Comparison of ENCODE assay signal across 27 cellular contexts in the genomic region with DNA sequence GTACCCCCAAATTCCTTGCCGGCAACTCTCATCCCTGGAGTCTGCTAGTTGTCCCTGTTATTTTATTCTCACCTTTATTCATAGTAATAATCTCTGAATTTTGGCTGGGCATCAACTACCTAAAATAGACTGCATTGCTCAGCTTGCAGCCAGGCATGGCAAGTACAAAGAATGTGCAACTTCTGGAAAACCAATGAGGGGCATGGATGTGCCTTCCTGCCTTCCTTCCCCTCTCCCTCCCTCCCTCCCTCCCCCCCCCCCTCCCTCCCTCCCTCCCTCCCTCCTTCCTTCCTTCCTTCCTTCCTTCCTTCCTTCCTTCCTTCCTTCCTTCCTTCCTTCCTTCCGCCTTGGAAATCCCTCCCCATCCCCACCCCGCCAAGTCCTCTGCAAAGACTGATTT.
"Had no signal": no experiment of that assay in that cellular context is flagged by ENCODE, and none has a peak within 500 bp of the region (broad histone marks: within the 10 kb centered on the region; RNA-seq: fewer than 3 reads in every experiment).

No MANE protein-coding gene starts in this region.

- ATAC-seq: stimulated activated effector memory CD8-positive, alpha-beta T cell treated with anti-CD3 and anti-CD28 coated beads, Interleukin-12 subunit alpha, Interleukin-12 subunit beta, amount 100 ng/mL, for 72 hours; stimulated activated memory B cell treated with anti-CD40 and anti-IgM and Interleukin-4, amounts not matched to agents 10 μg/mL and 1 μg/mL and 100 μg/mL, for 72 hours; stimulated activated naive B cell treated with anti-CD40 and anti-IgM and Interleukin-4, amounts not matched to agents 10 μg/mL and 1 μg/mL and 100 μg/mL, for 72 hours; stimulated activated naive CD8-positive, alpha-beta T cell treated with anti-CD3 and anti-CD28 coated beads, Interleukin-15, amount 100 ng/mL, for 72 hours; stimulated activated naive CD8-positive, alpha-beta T cell treated with anti-CD3 and anti-CD28 coated beads, Interleukin-15, Interleukin-2, amounts not matched to agents 100 U/mL and 50 U/mL, for 24 hours; upper lobe of right lung had no signal

- H3K27ac ChIP-seq: stomach, suprapubic skin, testis, thoracic aorta, thyroid gland, tibial artery, tibial nerve, transverse colon, upper lobe of left lung, upper lobe of right lung, uterus, vagina had no signal

- H3K36me3 ChIP-seq: stomach, suprapubic skin, thoracic aorta, thyroid gland, tibial artery, tibial nerve, transverse colon, upper lobe of left lung, upper lobe of right lung, uterus, vagina had no signal

- DNase-seq: stimulated activated CD4-positive, alpha-beta T cell treated with anti-CD3 and anti-CD28 coated beads, Interleukin-2, amount 100 ng/mL, for 48 hours; stimulated activated CD4-positive, alpha-beta T cell treated with anti-CD3 and anti-CD28 coated beads, Interleukin-4, amount 100 ng/mL, for 1 hour; stimulated activated CD4-positive, alpha-beta T cell treated with anti-CD3 and anti-CD28 coated beads, Interleukin-4, amount 100 ng/mL, for 24 hours; stimulated activated CD4-positive, alpha-beta T cell treated with anti-CD3 and anti-CD28 coated beads, Interleukin-4, amount 100 ng/mL, for 4 hours; stimulated activated CD8-positive, alpha-beta memory T cell treated with anti-CD3 and anti-CD28 coated beads, Interleukin-4, amount 100 ng/mL, for 48 hours; stimulated activated naive B cell treated with anti-CD40 and anti-IgM and Interleukin-4, amounts not matched to agents 10 μg/mL and 1 μg/mL and 100 μg/mL, for 72 hours; stimulated activated naive CD4-positive, alpha-beta T cell; stimulated activated naive CD4-positive, alpha-beta T cell treated with Interleukin-2 at 50 U/mL for 16 hours; stimulated activated naive CD8-positive, alpha-beta T cell treated with anti-CD3 and anti-CD28 coated beads, Interleukin-15, amount 100 ng/mL, for 72 hours; stimulated activated naive CD8-positive, alpha-beta T cell treated with anti-CD3 and anti-CD28 coated beads, Interleukin-15, Interleukin-2, amounts not matched to agents 100 U/mL and 50 U/mL, for 24 hours; stomach; substantia nigra; testis; thyroid gland; tibial artery; transverse colon; trophoblast cell; upper lobe of left lung; upper lobe of right lung; uterus had no signal

- H3K9me3 ChIP-seq: suprapubic skin, testis, thoracic aorta, thyroid gland, transverse colon, upper lobe of right lung, uterus, vagina had no signal

- H3K4me1 ChIP-seq: stomach, suprapubic skin, testis, tibial artery, tibial nerve, transverse colon, upper lobe of left lung, upper lobe of right lung, uterus had no signal

- H3K27me3 ChIP-seq: stomach, suprapubic skin, testis, thyroid gland, tibial artery, tibial nerve, transverse colon, upper lobe of left lung, upper lobe of right lung, uterus, vagina had no signal

- H3K4me3 ChIP-seq: stomach, suprapubic skin, testis, thoracic aorta, thyroid gland, tibial artery, tibial nerve, transverse colon, upper lobe of left lung, upper lobe of right lung, uterus, vagina had no signal

- FAIRE-seq: urothelium cell line had no signal
